8 cellular contexts compared by ENCODE assay signal in the genomic region with DNA sequence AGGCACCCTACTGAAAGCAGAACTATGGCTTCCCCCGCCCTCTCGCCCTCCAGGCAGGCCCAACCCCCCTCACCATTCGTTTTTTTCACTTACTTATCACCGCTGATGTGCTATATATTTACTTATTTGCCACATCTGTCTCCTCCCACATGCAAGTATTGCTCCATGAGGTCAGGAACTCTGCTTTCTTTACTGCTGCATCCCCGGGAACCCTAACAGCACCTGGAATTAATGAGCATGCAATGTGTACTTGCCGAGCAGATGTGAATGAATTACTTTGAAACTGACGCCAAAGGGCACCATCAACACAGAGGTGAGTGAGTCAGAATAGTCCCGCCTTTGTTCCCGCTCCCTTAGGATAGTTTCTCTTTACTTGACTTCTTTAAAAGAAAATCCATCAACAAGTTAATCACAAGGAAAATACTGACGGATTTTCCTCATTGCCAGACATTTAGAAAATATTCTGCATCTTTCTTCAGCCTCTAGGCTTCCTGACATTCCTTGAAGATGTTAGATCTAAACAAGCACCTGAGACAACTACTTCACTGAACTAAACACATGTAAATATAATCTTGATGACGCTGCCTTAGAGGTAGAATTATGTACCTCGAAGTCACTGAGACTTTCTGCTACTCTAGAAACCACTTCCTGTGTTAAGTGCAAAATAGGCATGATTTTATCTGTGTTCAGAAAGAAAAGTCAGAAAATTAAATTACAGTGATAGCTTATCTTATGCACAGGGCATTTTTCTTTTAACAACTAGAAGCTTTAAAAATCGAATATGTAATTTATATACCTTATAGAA. TPM values are rescaled to one million over a fixed set of nuclear protein-coding genes. Genes with fewer than 3 reads are reported as not detected.
DNase-seq lines count a peak whose midpoint lies in the region; ATAC-seq lines count a peak whose summit lies in the region.

No MANE protein-coding gene starts in this region.

- no peaks in the 10 kb centered on the region for H3K4me1 ChIP-seq in HAP-1

- in situ Hi-C loops in KBM-7 (cut with MboI; ENCODE audit: low pct_unique_long_range_greater_than_20kb, low sequenced_read_pairs) (loop anchor here (25.0 kb wide), 2 partner anchors 209 to 1059 kb away; no protein-coding TSS in a partner anchor), HAP-1 (cut with MboI; ENCODE audit: low sequenced_read_pairs) (loop anchor here (10.0 to 25.0 kb wide), 2 partner anchors 231 to 1059 kb away; no protein-coding TSS in a partner anchor)

- H3K27ac Mint-ChIP-seq in activated CD4-positive, alpha-beta T cell treated with anti-CD3 and anti-CD28 coated beads for 36 hours: peak overlapping the region; percentile 89
- peak overlapping the region; percentile 91 for H3K27ac Mint-ChIP-seq in activated CD4-positive, alpha-beta T cell treated with anti-CD3 and anti-CD28 coated beads, Interleukin-2, amount 10 ng/mL, durations not matched to agents 24 days and 14 days

- peak; percentile 35 for DNase-seq in activated CD4-positive, alpha-beta T cell treated with anti-CD3 and anti-CD28 coated beads for 36 hours
- no peak for DNase-seq in activated CD4-positive, alpha-beta T cell treated with anti-CD3 and anti-CD28 coated beads for 1 hour
- DNase-seq in KBM-7: peak; percentile 47
- peak; percentile 75 for DNase-seq in activated CD4-positive, alpha-beta T cell treated with anti-CD3 and anti-CD28 coated beads, Interleukin-2, amount 10 ng/mL, durations not matched to agents 24 days and 14 days
- DNase-seq in kidney glomerular epithelial cell (lab: John Stamatoyannopoulos, UW): peak; percentile 45
- no peak for DNase-seq in hepatic stellate cell (ENCODE audit: low spot score)
- DNase-seq in foreskin melanocyte: no peak
- no peak for DNase-seq in HAP-1 (ENCODE audit: low spot score in 2 of 2)

- H3K9me3 ChIP-seq in HAP-1: no peaks in the 10 kb centered on the region

- CTCF ChIA-PET in activated CD4-positive, alpha-beta T cell treated with anti-CD3 and anti-CD28 coated beads for 36 hours (lab: Charles Lee): interaction anchor here (0.5 to 2.6 kb wide), 7 partner anchors 13 to 1958 kb away, joined by 3 to 27 read pairs (median 3); partner anchors contain the start of gene NUP133

- H3K36me3 Mint-ChIP-seq in activated CD4-positive, alpha-beta T cell treated with anti-CD3 and anti-CD28 coated beads for 36 hours (ENCODE audit: low read depth): no peaks in the 10 kb centered on the region
- no peaks in the 10 kb centered on the region for H3K36me3 Mint-ChIP-seq in activated CD4-positive, alpha-beta T cell treated with anti-CD3 and anti-CD28 coated beads, Interleukin-2, amount 10 ng/mL, durations not matched to agents 24 days and 14 days (ENCODE audit: low read depth)

- ATAC-seq in activated CD4-positive, alpha-beta T cell treated with anti-CD3 and anti-CD28 coated beads for 36 hours: peak; percentile 78

- no peaks in the 10 kb centered on the region for H3K9me3 Mint-ChIP-seq in activated CD4-positive, alpha-beta T cell treated with anti-CD3 and anti-CD28 coated beads for 36 hours (ENCODE audit: low read depth)
- no peaks in the 10 kb centered on the region for H3K9me3 Mint-ChIP-seq in activated CD4-positive, alpha-beta T cell treated with anti-CD3 and anti-CD28 coated beads, Interleukin-2, amount 10 ng/mL, durations not matched to agents 24 days and 14 days

- intact Hi-C loops in activated CD4-positive, alpha-beta T cell treated with anti-CD3 and anti-CD28 coated beads for 36 hours (cut with DNase I, micrococcal nuclease): loop anchor here in 1 of 2 experiments (1.0 to 10.0 kb wide), 3 partner anchors 25 to 371 kb away; partner anchors contain the start of genes TAF5L and URB2
- intact Hi-C loops in activated CD4-positive, alpha-beta T cell treated with anti-CD3 and anti-CD28 coated beads, Interleukin-2, amount 10 ng/mL, durations not matched to agents 24 days and 14 days (cut with micrococcal nuclease): loop anchor here (1.0 to 2.0 kb wide), 4 partner anchors 17 to 589 kb away; partner anchors contain the start of gene RAB4A

- peak overlapping the region; percentile 57 for H3K4me3 Mint-ChIP-seq in activated CD4-positive, alpha-beta T cell treated with anti-CD3 and anti-CD28 coated beads for 36 hours
- H3K4me3 Mint-ChIP-seq in activated CD4-positive, alpha-beta T cell treated with anti-CD3 and anti-CD28 coated beads, Interleukin-2, amount 10 ng/mL, durations not matched to agents 24 days and 14 days: peak overlapping the region; percentile 81

- H3K36me3 ChIP-seq in HAP-1 (replicated peaks): no peaks in the 10 kb centered on the region

- no peaks in the 10 kb centered on the region for H3K27me3 Mint-ChIP-seq in activated CD4-positive, alpha-beta T cell treated with anti-CD3 and anti-CD28 coated beads for 36 hours
- peaks cover 15% of the 10 kb centered on the region for H3K27me3 Mint-ChIP-seq in activated CD4-positive, alpha-beta T cell treated with anti-CD3 and anti-CD28 coated beads, Interleukin-2, amount 10 ng/mL, durations not matched to agents 24 days and 14 days

- peaks cover 68% of the 10 kb centered on the region for H3K4me1 Mint-ChIP-seq in activated CD4-positive, alpha-beta T cell treated with anti-CD3 and anti-CD28 coated beads for 36 hours
- H3K4me1 Mint-ChIP-seq in activated CD4-positive, alpha-beta T cell treated with anti-CD3 and anti-CD28 coated beads, Interleukin-2, amount 10 ng/mL, durations not matched to agents 24 days and 14 days: peaks cover 47% of the 10 kb centered on the region

- no peak overlapping the region for H3K4me3 ChIP-seq in HAP-1

- POLR2A ChIA-PET in activated CD4-positive, alpha-beta T cell treated with anti-CD3 and anti-CD28 coated beads for 36 hours (lab: Charles Lee): no interaction called here

- H3K27me3 ChIP-seq in HAP-1 (ENCODE audit: low read depth): no peaks in the 10 kb centered on the region

RNA-seq across cellular contexts. Expression of gene RAB4A, which starts 17.5 kb away (rescaled TPM):
- total RNA-seq in activated CD4-positive, alpha-beta T cell treated with anti-CD3 and anti-CD28 coated beads for 36 hours: 10 to 100 TPM; 22.1 to 24.0 TPM
- 30.7 and 34.8 TPM in 2 replicates for total RNA-seq in activated CD4-positive, alpha-beta T cell treated with anti-CD3 and anti-CD28 coated beads, Interleukin-2, amount 10 ng/mL, durations not matched to agents 24 days and 14 days

Comparison
In these comparisons a context has a peak if more than half of its experiments do, and no peak if none do; other contexts are left out.
1. DNase-seq: peak in activated CD4-positive, alpha-beta T cell treated with anti-CD3 and anti-CD28 coated beads for 36 hours (single experiment), KBM-7 (single experiment), activated CD4-positive, alpha-beta T cell treated with anti-CD3 and anti-CD28 coated beads, Interleukin-2, amount 10 ng/mL, durations not matched to agents 24 days and 14 days (single experiment) and kidney glomerular epithelial cell (single experiment); none in activated CD4-positive, alpha-beta T cell treated with anti-CD3 and anti-CD28 coated beads for 1 hour (single experiment), hepatic stellate cell (single experiment), foreskin melanocyte (single experiment) and HAP-1 (0 of 2).